In genomic region chr2:27427863-27428212, GRCh38 we compare ENCODE assay signal across 8 cellular contexts. TPM values are rescaled to one million over a fixed set of nuclear protein-coding genes. Genes with fewer than 3 reads are reported as not detected.
DNase-seq lines count a peak whose midpoint lies in the region; ATAC-seq and TF ChIP-seq lines count a peak whose summit lies in the region.

No MANE protein-coding gene starts in this region.

- in situ Hi-C loops in transverse colon (cut with MboI; ENCODE audit: low pct_ligation_motif_present in 1 of 4, low pct_unique_long_range_greater_than_20kb in 1 of 4, low sequenced_read_pairs in 3 of 4), result no loop called here

- ATAC-seq in activated T-cell treated with anti-CD3 and anti-CD28 coated beads, Interleukin-2, amount 50 U/mL, for 4 hours, result no peak
- no peak for ATAC-seq in HG03521 (IDR thresholded peaks at IDR 0.05; ENCODE audit: unreplicated experiment)

- peaks cover 26% of the 10 kb centered on the region for H3K4me1 Mint-ChIP-seq in activated T-cell treated with anti-CD3 and anti-CD28 coated beads, Interleukin-2, amount 50 U/mL, for 4 hours (ENCODE audit: low read depth)

- TF ChIP-seq CTCF in adrenal gland (IDR thresholded peaks at IDR 0.05) (no peak), lower leg skin (IDR thresholded peaks at IDR 0.05) (no peak), transverse colon (IDR thresholded peaks at IDR 0.05) (no peak)

- intact Hi-C loops in adrenal gland (cut with DNase I) (no loop called here), lower leg skin (cut with DNase I; ENCODE audit: low total_unique reads) (no loop called here), transverse colon (cut with DNase I; ENCODE audit: low total_unique reads) (loop anchor here (5.0 kb wide), 1 partner anchor 46 kb away; the partner anchor contains the start of gene ZNF513), posterior cingulate gyrus (cut with DNase I) (loop anchor here (1.0 to 5.0 kb wide), 2 partner anchors 19 to 46 kb away; partner anchors contain the start of genes PPM1G and ZNF513)

- H3K36me3 ChIP-seq in adrenal gland (replicated peaks in 1 of 2) (no peaks in the 10 kb centered on the region), transverse colon (no peaks in the 10 kb centered on the region)

- H3K4me3 ChIP-seq in adrenal gland (peak overlapping the region; percentile 30 to 96 (median 84)), lower leg skin (ENCODE audit: low read depth, poor library complexity, severe bottlenecking) (peak overlapping the region; percentile 93), transverse colon (peak overlapping the region; percentile 79 to 100 (median 97))

- no peak for DNase-seq in activated T-cell treated with anti-CD3 and anti-CD28 coated beads, Interleukin-2, amount 50 U/mL, for 4 hours
- DNase-seq in activated T-cell treated with anti-CD3 and anti-CD28 coated beads, Interleukin-2, amount 50 U/mL, for 48 hours, result no peak
- DNase-seq in adrenal gland (no peak), lower leg skin (ENCODE audit: low spot score in 2 of 2) (no peak), transverse colon (no peak), posterior cingulate gyrus (no peak), AG20443 (ENCODE audit: low spot score) (no peak)

- no peaks in the 10 kb centered on the region for H3K27me3 Mint-ChIP-seq in activated T-cell treated with anti-CD3 and anti-CD28 coated beads, Interleukin-2, amount 50 U/mL, for 4 hours (ENCODE audit: low read depth)

- H3K4me3 Mint-ChIP-seq in activated T-cell treated with anti-CD3 and anti-CD28 coated beads, Interleukin-2, amount 50 U/mL, for 4 hours, result peak overlapping the region; percentile 98

- WGBS in adrenal gland, 4 donors, result 13 to 18% (median 16%) methylated on average over 7 of the region's 7 CpGs
- WGBS in lower leg skin, 2 donors, result 11 to 15% methylated on average over 7 of the region's 7 CpGs
- WGBS in transverse colon (ENCODE audit: low coverage in 1 of 2), 2 donors, result 23 to 32% methylated on average over 7 of the region's 7 CpGs

- TF ChIP-seq POLR2A in adrenal gland (IDR thresholded peaks at IDR 0.05) (no peak), lower leg skin (IDR thresholded peaks at IDR 0.05) (no peak), transverse colon (IDR thresholded peaks at IDR 0.05) (no peak)

- H3K27me3 ChIP-seq in adrenal gland (no peaks in the 10 kb centered on the region), transverse colon (no peaks in the 10 kb centered on the region)

- H3K9me3 ChIP-seq in adrenal gland (replicated peaks in 1 of 3), result no peaks in the 10 kb centered on the region
- H3K9me3 ChIP-seq in transverse colon, result no peaks in the 10 kb centered on the region

- TF ChIP-seq EP300 in transverse colon (IDR thresholded peaks at IDR 0.05; ENCODE audit: low read depth), result no peak

- H3K27ac ChIP-seq in adrenal gland, result peak overlapping the region; percentile 90 to 100 (median 97)
- H3K27ac ChIP-seq in transverse colon, result peak overlapping the region; percentile 96 to 100 (median 100)

- no peaks in the 10 kb centered on the region for H3K9me3 Mint-ChIP-seq in activated T-cell treated with anti-CD3 and anti-CD28 coated beads, Interleukin-2, amount 50 U/mL, for 4 hours

- H3K36me3 Mint-ChIP-seq in activated T-cell treated with anti-CD3 and anti-CD28 coated beads, Interleukin-2, amount 50 U/mL, for 4 hours (ENCODE audit: insufficient read depth), result peaks cover 4% of the 10 kb centered on the region

- H3K4me1 ChIP-seq in adrenal gland (replicated peaks in 1 of 2) (peaks cover 13 to 33% of the 10 kb centered on the region in 2 donors), transverse colon (peaks cover 19 to 39% (median 26%) of the 10 kb centered on the region in 4 donors)

RNA-seq across cellular contexts. Expression of gene NRBP1, which starts 0.6 kb away (rescaled TPM):
- 100 to 1,000 TPM in 1 of 3 donors, 10 to 100 TPM in 2; 99.0 to 103 (median 99.4) TPM for total RNA-seq in activated T-cell treated with anti-CD3 and anti-CD28 coated beads, Interleukin-2, amount 50 U/mL, for 4 hours
- 10 to 100 TPM; 48.4 to 100.0 (median 73.8) TPM for total RNA-seq in adrenal gland
- polyA plus RNA-seq in adrenal gland, result 100 to 1,000 TPM in 1 of 3 donors, 10 to 100 TPM in 2; 52.7 to 126 (median 58.1) TPM
- 10 to 100 TPM; 60.9 to 79.7 (median 68.3) TPM for total RNA-seq in lower leg skin
- 10 to 100 TPM; 38.4 to 74.8 (median 66.8) TPM for total RNA-seq in transverse colon

RNA-seq across cellular contexts. Expression of gene KRTCAP3, which starts 14.3 kb away (rescaled TPM):
- total RNA-seq in activated T-cell treated with anti-CD3 and anti-CD28 coated beads, Interleukin-2, amount 50 U/mL, for 4 hours, result 1 to 10 TPM; 4.8 to 5.4 (median 5.2) TPM
- total RNA-seq in adrenal gland, result 1 to 10 TPM; 1.9 to 8.2 (median 4.4) TPM
- polyA plus RNA-seq in adrenal gland, result 1 to 10 TPM; 1.4 to 6.4 (median 5.4) TPM
- 10 to 100 TPM; 22.2 to 28.0 (median 25.6) TPM for total RNA-seq in lower leg skin
- total RNA-seq in transverse colon, result 100 to 1,000 TPM in 1 of 4 donors, 10 to 100 TPM in 3; 18.0 to 112 (median 47.8) TPM

RNA-seq across cellular contexts. Expression of gene PPM1G, which starts 18.4 kb away (rescaled TPM):
- 100 to 1,000 TPM; 177 to 208 (median 186) TPM for total RNA-seq in activated T-cell treated with anti-CD3 and anti-CD28 coated beads, Interleukin-2, amount 50 U/mL, for 4 hours
- total RNA-seq in adrenal gland, result 10 to 100 TPM; 50.1 to 78.9 (median 59.9) TPM
- polyA plus RNA-seq in adrenal gland, result 100 to 1,000 TPM in 1 of 3 donors, 10 to 100 TPM in 2; 51.0 to 107 (median 54.7) TPM
- 10 to 100 TPM; 40.2 to 50.3 (median 48.1) TPM for total RNA-seq in lower leg skin
- total RNA-seq in transverse colon, result 10 to 100 TPM; 43.4 to 54.9 (median 51.7) TPM

RNA-seq across cellular contexts. Expression of gene ZNF513, which starts 47.3 kb away (rescaled TPM):
- 10 to 100 TPM in 2 of 3 donors, 1 to 10 TPM in 1; 8.4 to 11.0 (median 10.4) TPM for total RNA-seq in activated T-cell treated with anti-CD3 and anti-CD28 coated beads, Interleukin-2, amount 50 U/mL, for 4 hours
- total RNA-seq in adrenal gland (10 to 100 TPM in 6 of 8 donors, 1 to 10 TPM in 2; 3.1 to 29.2 (median 17.9) TPM), lower leg skin (10 to 100 TPM in 3 of 4 donors, 1 to 10 TPM in 1; 8.3 to 14.9 (median 11.5) TPM), transverse colon (10 to 100 TPM; 24.0 to 41.0 (median 32.6) TPM)
- polyA plus RNA-seq in adrenal gland, result 10 to 100 TPM in 2 of 3 donors, 1 to 10 TPM in 1; 6.1 to 83.7 (median 72.5) TPM

RNA-seq across cellular contexts. Expression of gene SNX17, which starts 57.4 kb away (rescaled TPM):
- 100 to 1,000 TPM; 117 to 125 (median 123) TPM for total RNA-seq in activated T-cell treated with anti-CD3 and anti-CD28 coated beads, Interleukin-2, amount 50 U/mL, for 4 hours
- total RNA-seq in adrenal gland (100 to 1,000 TPM; 119 to 174 (median 133) TPM), lower leg skin (100 to 1,000 TPM in 1 of 4 donors, 10 to 100 TPM in 3; 72.3 to 101 (median 80.2) TPM), transverse colon (10 to 100 TPM; 59.8 to 99.3 (median 73.9) TPM)
- polyA plus RNA-seq in adrenal gland, result 10 to 100 TPM; 66.8 to 89.0 (median 79.0) TPM

Comparison
In these comparisons a context has a peak if more than half of its experiments do, and no peak if none do; other contexts are left out.
1. intact Hi-C loops: an anchor here in transverse colon (5.0 kb wide) and posterior cingulate gyrus (1.0 to 5.0 kb wide); none called in adrenal gland and lower leg skin.